ENCODE assay signal across 38 cellular contexts in genomic region chr9:13756943-13757342, GRCh38.
"Had no signal": no experiment of that assay in that cellular context is flagged by ENCODE, and none has a peak within 500 bp of the region (broad histone marks: within the 10 kb centered on the region; RNA-seq: fewer than 3 reads in every experiment).

No MANE protein-coding gene starts in this region.

- H3K4me3 ChIP-seq: adrenal gland, ascending aorta, body of pancreas, breast epithelium, cardiac muscle cell had no signal

- DNase-seq: activated effector memory CD4-positive, alpha-beta T cell treated with anti-CD3 and anti-CD28 coated beads, Interleukin-2, amount 50 U/mL, for 16 hours; activated effector memory CD4-positive, alpha-beta T cell treated with Interleukin-2 at 50 U/mL for 16 hours; activated gamma-delta T cell; activated gamma-delta T cell treated with Interleukin-2 at 50 U/mL for 16 hours; activated naive CD4-positive, alpha-beta T cell; activated naive CD4-positive, alpha-beta T cell treated with anti-CD3 and anti-CD28 coated beads for 36 hours; activated naive CD4-positive, alpha-beta T cell treated with anti-CD3 and anti-CD28 coated beads, Interleukin-2, amount 10 ng/mL, durations not matched to agents 7 days and 5 days; activated naive CD4-positive, alpha-beta T cell treated with anti-CD3 and anti-CD28 coated beads, Interleukin-2, amount 50 U/mL, for 16 hours; activated naive CD4-positive, alpha-beta T cell treated with Interleukin-2 at 50 U/mL for 16 hours; activated naive CD8-positive, alpha-beta T cell treated with anti-CD3 and anti-CD28 coated beads for 36 hours; activated naive CD8-positive, alpha-beta T cell treated with anti-CD3 and anti-CD28 coated beads, Interleukin-2, amount 10 ng/mL, durations not matched to agents 7 days and 5 days; activated naive CD8-positive, alpha-beta T cell treated with anti-CD3 and anti-CD28 coated beads, Interleukin-2, amount 50 U/mL, for 24 hours; activated T-cell treated with anti-CD3 and anti-CD28 coated beads, Interleukin-2, amount 50 U/mL, for 1 hour; activated T-cell treated with anti-CD3 and anti-CD28 coated beads, Interleukin-2, amount 50 U/mL, for 24 hours; activated T-cell treated with anti-CD3 and anti-CD28 coated beads, Interleukin-2, amount 50 U/mL, for 4 hours; activated T-cell treated with anti-CD3 and anti-CD28 coated beads, Interleukin-2, amount 50 U/mL, for 48 hours; activated T-cell treated with anti-CD3 and anti-CD28 coated beads, Interleukin-2, amount 50 U/mL, for 72 hours; adrenal gland; amniotic stem cell; amygdala; anterior cingulate cortex; aorta; body of pancreas; brain microvascular endothelial cell; caudate nucleus; central memory CD4-positive, alpha-beta T cell; cerebellar nuclear complex had no signal

- H3K36me3 ChIP-seq: adrenal gland, ascending aorta, brain microvascular endothelial cell, breast epithelium, cardiac muscle cell had no signal

- ATAC-seq: activated naive CD4-positive, alpha-beta T cell treated with anti-CD3 and anti-CD28 coated beads, Interleukin-2, amount 50 U/mL, for 72 hours; activated naive CD8-positive, alpha-beta T cell treated with anti-CD3 and anti-CD28 coated beads, Interleukin-2, amount 50 U/mL, for 24 hours; activated T-cell treated with anti-CD3 and anti-CD28 coated beads, Interleukin-2, amount 50 U/mL, for 4 hours; activated T-cell treated with anti-CD3 and anti-CD28 coated beads, Interleukin-2, amount 50 U/mL, for 72 hours; activated T-helper 17 cell treated with anti-CD3 and anti-CD28 coated beads, Interleukin-2, amount 50 U/mL, for 72 hours; body of pancreas had no signal

- H3K27ac Mint-ChIP-seq: activated naive CD4-positive, alpha-beta T cell treated with anti-CD3 and anti-CD28 coated beads for 36 hours; activated naive CD4-positive, alpha-beta T cell treated with anti-CD3 and anti-CD28 coated beads, Interleukin-2, amount 10 ng/mL, durations not matched to agents 7 days and 5 days; activated naive CD4-positive, alpha-beta T cell treated with anti-CD3 and anti-CD28 coated beads, Interleukin-2, amount 50 U/mL, for 24 hours; activated naive CD4-positive, alpha-beta T cell treated with anti-CD3 and anti-CD28 coated beads, Interleukin-2, amount 50 U/mL, for 72 hours; activated naive CD8-positive, alpha-beta T cell; activated naive CD8-positive, alpha-beta T cell treated with anti-CD3 and anti-CD28 coated beads for 36 hours; activated naive CD8-positive, alpha-beta T cell treated with anti-CD3 and anti-CD28 coated beads, Interleukin-2, amount 10 ng/mL, durations not matched to agents 7 days and 5 days; activated naive CD8-positive, alpha-beta T cell treated with anti-CD3 and anti-CD28 coated beads, Interleukin-2, amount 50 U/mL, for 24 hours; activated T-cell treated with anti-CD3 and anti-CD28 coated beads, Interleukin-2, amount 50 U/mL, for 24 hours; activated T-cell treated with anti-CD3 and anti-CD28 coated beads, Interleukin-2, amount 50 U/mL, for 72 hours; activated T-helper 1 cell treated with anti-CD3 and anti-CD28 coated beads, Interleukin-12 subunit alpha, Interleukin-12 subunit beta, Interleukin-2, Interleukin-4 antibody, amounts not matched to agents 30 ng/mL and 10 ng/mL and 1 ng/mL, durations not matched to agents 14 hours and 24 hours and 36 hours; activated T-helper 17 cell treated with anti-CD3 and anti-CD28 coated beads, Interleukin-2, amount 50 U/mL, for 72 hours; activated T-helper 2 cell treated with anti-CD3 and anti-CD28 coated beads, Interferon-gamma antibody, Interleukin-2, Interleukin-4, amounts not matched to agents 10 μg/mL and 5 μg/mL and 100 μg/mL, durations not matched to agents 14 hours and 24 hours and 36 hours had no signal

- H3K4me3 Mint-ChIP-seq: activated naive CD4-positive, alpha-beta T cell treated with anti-CD3 and anti-CD28 coated beads for 36 hours; activated naive CD4-positive, alpha-beta T cell treated with anti-CD3 and anti-CD28 coated beads, Interleukin-2, amount 10 ng/mL, durations not matched to agents 7 days and 5 days; activated naive CD4-positive, alpha-beta T cell treated with anti-CD3 and anti-CD28 coated beads, Interleukin-2, amount 50 U/mL, for 24 hours; activated naive CD8-positive, alpha-beta T cell; activated naive CD8-positive, alpha-beta T cell treated with anti-CD3 and anti-CD28 coated beads for 36 hours; activated naive CD8-positive, alpha-beta T cell treated with anti-CD3 and anti-CD28 coated beads, Interleukin-2, amount 10 ng/mL, durations not matched to agents 7 days and 5 days; activated naive CD8-positive, alpha-beta T cell treated with anti-CD3 and anti-CD28 coated beads, Interleukin-2, amount 50 U/mL, for 24 hours; activated T-cell treated with anti-CD3 and anti-CD28 coated beads, Interleukin-2, amount 50 U/mL, for 24 hours; activated T-cell treated with anti-CD3 and anti-CD28 coated beads, Interleukin-2, amount 50 U/mL, for 4 hours; activated T-cell treated with anti-CD3 and anti-CD28 coated beads, Interleukin-2, amount 50 U/mL, for 72 hours; activated T-helper 1 cell treated with anti-CD3 and anti-CD28 coated beads, Interleukin-12 subunit alpha, Interleukin-12 subunit beta, Interleukin-2, Interleukin-4 antibody, amounts not matched to agents 30 ng/mL and 10 ng/mL and 1 ng/mL, durations not matched to agents 14 hours and 24 hours and 36 hours; activated T-helper 17 cell treated with anti-CD3 and anti-CD28 coated beads, Interleukin-2, amount 50 U/mL, for 72 hours; brain; central memory CD8-positive, alpha-beta T cell had no signal

- H3K27me3 ChIP-seq: adrenal gland, ascending aorta, body of pancreas, brain microvascular endothelial cell, breast epithelium, cardiac muscle cell had no signal

- H3K4me1 Mint-ChIP-seq: activated naive CD4-positive, alpha-beta T cell treated with anti-CD3 and anti-CD28 coated beads, Interleukin-2, amount 10 ng/mL, durations not matched to agents 7 days and 5 days; activated naive CD4-positive, alpha-beta T cell treated with anti-CD3 and anti-CD28 coated beads, Interleukin-2, amount 50 U/mL, for 24 hours; activated naive CD8-positive, alpha-beta T cell treated with anti-CD3 and anti-CD28 coated beads for 36 hours; activated naive CD8-positive, alpha-beta T cell treated with anti-CD3 and anti-CD28 coated beads, Interleukin-2, amount 10 ng/mL, durations not matched to agents 7 days and 5 days; activated naive CD8-positive, alpha-beta T cell treated with anti-CD3 and anti-CD28 coated beads, Interleukin-2, amount 50 U/mL, for 24 hours; activated T-helper 17 cell treated with anti-CD3 and anti-CD28 coated beads, Interleukin-2, amount 50 U/mL, for 72 hours; central memory CD8-positive, alpha-beta T cell had no signal

- H3K36me3 Mint-ChIP-seq: activated naive CD4-positive, alpha-beta T cell treated with anti-CD3 and anti-CD28 coated beads, Interleukin-2, amount 10 ng/mL, durations not matched to agents 7 days and 5 days; activated naive CD4-positive, alpha-beta T cell treated with anti-CD3 and anti-CD28 coated beads, Interleukin-2, amount 50 U/mL, for 24 hours; activated naive CD4-positive, alpha-beta T cell treated with anti-CD3 and anti-CD28 coated beads, Interleukin-2, amount 50 U/mL, for 72 hours; activated naive CD8-positive, alpha-beta T cell; activated naive CD8-positive, alpha-beta T cell treated with anti-CD3 and anti-CD28 coated beads for 36 hours; activated naive CD8-positive, alpha-beta T cell treated with anti-CD3 and anti-CD28 coated beads, Interleukin-2, amount 10 ng/mL, durations not matched to agents 7 days and 5 days; brain had no signal

- H3K4me1 ChIP-seq: ascending aorta, body of pancreas, breast epithelium had no signal

- H3K9me3 ChIP-seq: adrenal gland, ascending aorta, body of pancreas, breast epithelium had no signal

- H3K27ac ChIP-seq: adrenal gland, ascending aorta, body of pancreas, brain microvascular endothelial cell, breast epithelium, cardiac muscle cell had no signal

- H3K27me3 Mint-ChIP-seq: activated naive CD4-positive, alpha-beta T cell treated with anti-CD3 and anti-CD28 coated beads, Interleukin-2, amount 10 ng/mL, durations not matched to agents 7 days and 5 days; activated naive CD4-positive, alpha-beta T cell treated with anti-CD3 and anti-CD28 coated beads, Interleukin-2, amount 50 U/mL, for 24 hours; activated naive CD8-positive, alpha-beta T cell; activated naive CD8-positive, alpha-beta T cell treated with anti-CD3 and anti-CD28 coated beads for 36 hours; activated naive CD8-positive, alpha-beta T cell treated with anti-CD3 and anti-CD28 coated beads, Interleukin-2, amount 10 ng/mL, durations not matched to agents 7 days and 5 days; activated naive CD8-positive, alpha-beta T cell treated with anti-CD3 and anti-CD28 coated beads, Interleukin-2, amount 50 U/mL, for 24 hours; activated T-cell treated with anti-CD3 and anti-CD28 coated beads, Interleukin-2, amount 50 U/mL, for 24 hours; activated T-helper 17 cell treated with anti-CD3 and anti-CD28 coated beads, Interleukin-2, amount 50 U/mL, for 72 hours; central memory CD8-positive, alpha-beta T cell had no signal

- H3K9me3 Mint-ChIP-seq: activated naive CD4-positive, alpha-beta T cell treated with anti-CD3 and anti-CD28 coated beads, Interleukin-2, amount 10 ng/mL, durations not matched to agents 7 days and 5 days; activated naive CD4-positive, alpha-beta T cell treated with anti-CD3 and anti-CD28 coated beads, Interleukin-2, amount 50 U/mL, for 24 hours; activated T-helper 2 cell treated with anti-CD3 and anti-CD28 coated beads, Interferon-gamma antibody, Interleukin-2, Interleukin-4, amounts not matched to agents 10 μg/mL and 5 μg/mL and 100 μg/mL, durations not matched to agents 14 hours and 24 hours and 36 hours; brain had no signal
